In genomic region chr17:72705905-72706395, GRCh38 we compare ENCODE assay signal across 1 cellular context.
TF ChIP-seq lines count a peak whose summit lies in the region.

No MANE protein-coding gene starts in this region.

TF ChIP-seq in GM12878, 131 proteins besides CTCF, POLR2A, EP300 and RAD21 (continued from another document):
- TF ChIP-seq, protein P1, sequence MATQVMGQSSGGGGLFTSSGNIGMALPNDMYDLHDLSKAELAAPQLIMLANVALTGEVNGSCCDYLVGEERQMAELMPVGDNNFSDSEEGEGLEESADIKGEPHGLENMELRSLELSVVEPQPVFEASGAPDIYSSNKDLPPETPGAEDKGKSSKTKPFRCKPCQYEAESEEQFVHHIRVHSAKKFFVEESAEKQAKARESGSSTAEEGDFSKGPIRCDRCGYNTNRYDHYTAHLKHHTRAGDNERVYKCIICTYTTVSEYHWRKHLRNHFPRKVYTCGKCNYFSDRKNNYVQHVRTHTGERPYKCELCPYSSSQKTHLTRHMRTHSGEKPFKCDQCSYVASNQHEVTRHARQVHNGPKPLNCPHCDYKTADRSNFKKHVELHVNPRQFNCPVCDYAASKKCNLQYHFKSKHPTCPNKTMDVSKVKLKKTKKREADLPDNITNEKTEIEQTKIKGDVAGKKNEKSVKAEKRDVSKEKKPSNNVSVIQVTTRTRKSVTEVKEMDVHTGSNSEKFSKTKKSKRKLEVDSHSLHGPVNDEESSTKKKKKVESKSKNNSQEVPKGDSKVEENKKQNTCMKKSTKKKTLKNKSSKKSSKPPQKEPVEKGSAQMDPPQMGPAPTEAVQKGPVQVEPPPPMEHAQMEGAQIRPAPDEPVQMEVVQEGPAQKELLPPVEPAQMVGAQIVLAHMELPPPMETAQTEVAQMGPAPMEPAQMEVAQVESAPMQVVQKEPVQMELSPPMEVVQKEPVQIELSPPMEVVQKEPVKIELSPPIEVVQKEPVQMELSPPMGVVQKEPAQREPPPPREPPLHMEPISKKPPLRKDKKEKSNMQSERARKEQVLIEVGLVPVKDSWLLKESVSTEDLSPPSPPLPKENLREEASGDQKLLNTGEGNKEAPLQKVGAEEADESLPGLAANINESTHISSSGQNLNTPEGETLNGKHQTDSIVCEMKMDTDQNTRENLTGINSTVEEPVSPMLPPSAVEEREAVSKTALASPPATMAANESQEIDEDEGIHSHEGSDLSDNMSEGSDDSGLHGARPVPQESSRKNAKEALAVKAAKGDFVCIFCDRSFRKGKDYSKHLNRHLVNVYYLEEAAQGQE (IDR thresholded peaks at IDR 0.05; ENCODE audit: low read depth, low read length) = no peak
- TF ChIP-seq RELA (IDR thresholded peaks at IDR 0.05; ENCODE audit: borderline replicate concordance, partially characterized antibody) (no peak), RUNX3 (IDR thresholded peaks at IDR 0.05; ENCODE audit: low read length) (peak; percentile 89), DPF2 (IDR thresholded peaks at IDR 0.05) (0 out of 2 replicates have a peak, but pooled peaks have one; percentile 24), ZNF384 (IDR thresholded peaks at IDR 0.05; ENCODE audit: borderline replicate concordance, low read depth, low read length) (no peak), TCF3 (IDR thresholded peaks at IDR 0.05; ENCODE audit: borderline replicate concordance, insufficient read depth, low read depth, low read length) (peak; percentile 47; the same call in 1 of the 2 replicates), ATF7 (IDR thresholded peaks at IDR 0.05; ENCODE audit: low read depth) (peak; percentile 31; the same call in 1 of the 2 replicates)
- TF ChIP-seq, protein P2, sequence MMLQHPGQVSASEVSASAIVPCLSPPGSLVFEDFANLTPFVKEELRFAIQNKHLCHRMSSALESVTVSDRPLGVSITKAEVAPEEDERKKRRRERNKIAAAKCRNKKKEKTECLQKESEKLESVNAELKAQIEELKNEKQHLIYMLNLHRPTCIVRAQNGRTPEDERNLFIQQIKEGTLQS (IDR thresholded peaks at IDR 0.05; ENCODE audit: borderline replicate concordance, extremely low read depth, low read depth, low read length) = no peak
